ENCODE assay signal across 1 cellular context in genomic region chr7:76108540-76109233, GRCh38.
TF ChIP-seq lines count a peak whose summit lies in the region.

No MANE protein-coding gene starts in this region.

TF ChIP-seq in HepG2, 621 proteins besides CTCF, POLR2A, EP300 and RAD21 (continued from another document and continues in another):
- no peak for TF ChIP-seq AHDC1 (CRISPR knock-in tag; IDR thresholded peaks at IDR 0.05; ENCODE audit: borderline replicate concordance)
- 0 out of 2 replicates have a peak, but pooled peaks have one; percentile 16 for TF ChIP-seq ZNF589 (CRISPR knock-in tag; conservative IDR thresholded peaks at IDR 0.05)
- no peak for TF ChIP-seq ZNF879 (CRISPR knock-in tag; IDR thresholded peaks at IDR 0.05)
- no peak for TF ChIP-seq ZNF577 (CRISPR knock-in tag; IDR thresholded peaks at IDR 0.05; ENCODE audit: borderline replicate concordance, low read depth)
- TF ChIP-seq DRAP1 (CRISPR knock-in tag; IDR thresholded peaks at IDR 0.05), result peak; percentile 93
- peak; percentile 13; the same call in 1 of the 3 replicates for TF ChIP-seq MXI1 (IDR thresholded peaks at IDR 0.05; ENCODE audit: borderline replicate concordance, low read depth, low read length)
- TF ChIP-seq HNF4A (CRISPR knock-in tag; IDR thresholded peaks at IDR 0.05), result no peak
- no peak for TF ChIP-seq ZNF282 (IDR thresholded peaks at IDR 0.05; ENCODE audit: partially characterized antibody)
- TF ChIP-seq HINFP (CRISPR knock-in tag; IDR thresholded peaks at IDR 0.05; ENCODE audit: low read depth), result no peak
- TF ChIP-seq ZBTB40 (IDR thresholded peaks at IDR 0.05), result no peak
- TF ChIP-seq ZBTB40 (CRISPR knock-in tag; IDR thresholded peaks at IDR 0.05), result peak; percentile 65; the same call in 1 of the 2 replicates
- TF ChIP-seq ZBTB43 (CRISPR knock-in tag; conservative IDR thresholded peaks at IDR 0.05), result 0 out of 2 replicates have a peak, but pooled peaks have one; percentile 39
- TF ChIP-seq SNRNP70 (IDR thresholded peaks at IDR 0.05; ENCODE audit: low read depth, low read length), result no peak
- peak; percentile 38 for TF ChIP-seq TBX2 (CRISPR knock-in tag; IDR thresholded peaks at IDR 0.05; ENCODE audit: borderline replicate concordance)
- peak; percentile 18; the same call in 1 of the 2 replicates for TF ChIP-seq ZNF816 (CRISPR knock-in tag; IDR thresholded peaks at IDR 0.05; ENCODE audit: borderline replicate concordance)
- no peak for TF ChIP-seq ZKSCAN5 (CRISPR knock-in tag; IDR thresholded peaks at IDR 0.05)
- TF ChIP-seq RXRB (CRISPR knock-in tag; IDR thresholded peaks at IDR 0.05; ENCODE audit: borderline replicate concordance), result peak; percentile 46; the same call in 1 of the 2 replicates
- no peak for TF ChIP-seq ZFP90 (CRISPR knock-in tag; IDR thresholded peaks at IDR 0.05; ENCODE audit: borderline replicate concordance)
- TF ChIP-seq NAIF1 (CRISPR knock-in tag; IDR thresholded peaks at IDR 0.05; ENCODE audit: borderline replicate concordance), result peak; percentile 61
- 0 out of 2 replicates have a peak, but pooled peaks have one; percentile 29 for TF ChIP-seq JUN (CRISPR knock-in tag; IDR thresholded peaks at IDR 0.05)
- TF ChIP-seq ZNF766 (CRISPR knock-in tag; IDR thresholded peaks at IDR 0.05; ENCODE audit: borderline replicate concordance), result no peak
- TF ChIP-seq ZGPAT (CRISPR knock-in tag; IDR thresholded peaks at IDR 0.05), result peak; percentile 82
- TF ChIP-seq ZBTB39 (CRISPR knock-in tag; IDR thresholded peaks at IDR 0.05), result peak; percentile 58; the same call in 1 of the 2 replicates
- TF ChIP-seq ISX (CRISPR knock-in tag; conservative IDR thresholded peaks at IDR 0.05), result no peak
- no peak for TF ChIP-seq KLF9 (CRISPR knock-in tag; IDR thresholded peaks at IDR 0.05; ENCODE audit: low read depth)
- no peak for TF ChIP-seq SOX6 (IDR thresholded peaks at IDR 0.05)
- peak; percentile 60; the same call in 1 of the 2 replicates for TF ChIP-seq SOX6 (CRISPR knock-in tag; IDR thresholded peaks at IDR 0.05)
- TF ChIP-seq IKZF4 (CRISPR knock-in tag; IDR thresholded peaks at IDR 0.05; ENCODE audit: borderline replicate concordance, low read depth, not compliant biosample characterization), result no peak
- no peak for TF ChIP-seq HNRNPLL (IDR thresholded peaks at IDR 0.05; ENCODE audit: low read depth, low read length, poor library complexity, severe bottlenecking)
- TF ChIP-seq RNF219 (CRISPR knock-in tag; IDR thresholded peaks at IDR 0.05), result peak; percentile 68; the same call in 1 of the 2 replicates
- TF ChIP-seq MIER3 (CRISPR knock-in tag; IDR thresholded peaks at IDR 0.05; ENCODE audit: borderline replicate concordance), result peak; percentile 49; the same call in 1 of the 2 replicates
